ENCODE assay signal across 20 cellular contexts in the genomic region with DNA sequence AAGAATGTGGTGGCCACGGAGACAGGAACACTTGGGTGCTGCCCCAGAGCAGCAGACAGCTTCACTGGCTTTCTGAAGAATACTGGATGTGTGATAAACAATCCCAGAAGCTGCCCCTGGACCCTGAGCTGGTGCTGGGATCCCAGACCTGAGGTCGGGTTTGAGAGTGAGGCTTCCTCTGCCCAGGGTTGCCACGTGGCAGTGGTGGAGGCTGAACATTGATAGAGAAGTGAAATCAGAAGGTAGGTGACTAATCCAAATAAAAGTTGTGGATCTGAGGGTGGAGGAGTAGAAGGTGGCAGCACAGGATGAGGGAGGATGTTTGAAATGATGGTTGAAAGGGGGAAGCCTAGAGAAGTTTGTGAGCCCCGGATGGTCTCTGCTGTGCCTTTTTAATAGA.
"Had no signal": no experiment of that assay in that cellular context is flagged by ENCODE, and none has a peak within 500 bp of the region (broad histone marks: within the 10 kb centered on the region; RNA-seq: fewer than 3 reads in every experiment).

No MANE protein-coding gene starts in this region.

- H3K9ac ChIP-seq: neural progenitor cell had no signal

- H3K36me3 ChIP-seq: cardiac muscle cell, neural progenitor cell, prostate gland, right lobe of liver, suprapubic skin, upper lobe of right lung had no signal

- H3K4me1 ChIP-seq: prostate gland, right lobe of liver had no signal

- H3K27me3 ChIP-seq: cardiac muscle cell, neural progenitor cell, right lobe of liver, suprapubic skin, upper lobe of right lung had no signal

- H2AFZ ChIP-seq: neural progenitor cell had no signal

- H3K36me3 Mint-ChIP-seq: activated naive CD8-positive, alpha-beta T cell; memory B cell; naive thymus-derived CD4-positive, alpha-beta T cell had no signal

- ATAC-seq: activated CD4-positive, CD25-positive, alpha-beta regulatory T cell treated with anti-CD3 and anti-CD28 coated beads, Interleukin-2, amount 50 U/mL, for 24 hours; activated T-cell treated with anti-CD3 and anti-CD28 coated beads, Interleukin-2, amount 50 U/mL, for 72 hours; naive thymus-derived CD4-positive, alpha-beta T cell; right lobe of liver; upper lobe of right lung had no signal

- H3K4me3 ChIP-seq: cardiac muscle cell, neural progenitor cell, prostate gland, right lobe of liver, suprapubic skin, upper lobe of right lung had no signal

- H3K4me2 ChIP-seq: neural progenitor cell had no signal

- H3K9me3 ChIP-seq: prostate gland, right lobe of liver, suprapubic skin, upper lobe of right lung had no signal

- FAIRE-seq: frontal cortex, small intestine had no signal

- DNase-seq: activated CD8-positive, alpha-beta memory T cell treated with anti-CD3 and anti-CD28 coated beads for 24 hours; activated CD8-positive, alpha-beta memory T cell treated with anti-CD3 and anti-CD28 coated beads, Interleukin-2, amount 50 U/mL, for 48 hours; activated T-cell treated with anti-CD3 and anti-CD28 coated beads, Interleukin-2, amount 50 U/mL, for 72 hours; endodermal cell; naive thymus-derived CD4-positive, alpha-beta T cell; right lobe of liver; small intestine; stimulated activated CD4-positive, alpha-beta T cell treated with anti-CD3 and anti-CD28 coated beads, Interleukin-15, amount 100 ng/mL, for 24 hours; stimulated activated CD4-positive, alpha-beta T cell treated with anti-CD3 and anti-CD28 coated beads, Interleukin-2, amount 100 ng/mL, for 48 hours; stimulated activated naive CD8-positive, alpha-beta T cell treated with anti-CD3 and anti-CD28 coated beads, Interleukin-15, amount 100 ng/mL, for 72 hours; upper lobe of right lung had no signal

- H3K27ac ChIP-seq: cardiac muscle cell, epithelial cell of prostate, neural progenitor cell, prostate gland, right lobe of liver, suprapubic skin, upper lobe of right lung had no signal

- H3K9me3 Mint-ChIP-seq: activated T-cell treated with anti-CD3 and anti-CD28 coated beads, Interleukin-2, amount 50 U/mL, for 72 hours; endodermal cell; memory B cell; naive thymus-derived CD4-positive, alpha-beta T cell; stimulated activated naive CD8-positive, alpha-beta T cell treated with anti-CD3 and anti-CD28 coated beads, Interleukin-15, amount 100 ng/mL, for 72 hours had no signal

- H3K4me3 Mint-ChIP-seq: activated naive CD8-positive, alpha-beta T cell; activated T-cell treated with anti-CD3 and anti-CD28 coated beads, Interleukin-2, amount 50 U/mL, for 72 hours; endodermal cell; memory B cell; naive thymus-derived CD4-positive, alpha-beta T cell; neural progenitor cell; stimulated activated naive CD8-positive, alpha-beta T cell treated with anti-CD3 and anti-CD28 coated beads, Interleukin-15, amount 100 ng/mL, for 72 hours had no signal

- H3K27ac Mint-ChIP-seq: activated naive CD8-positive, alpha-beta T cell; activated T-cell treated with anti-CD3 and anti-CD28 coated beads, Interleukin-2, amount 50 U/mL, for 72 hours; endodermal cell; memory B cell; naive thymus-derived CD4-positive, alpha-beta T cell; neural progenitor cell; stimulated activated naive CD8-positive, alpha-beta T cell treated with anti-CD3 and anti-CD28 coated beads, Interleukin-15, amount 100 ng/mL, for 72 hours had no signal
